1 cellular context compared by ENCODE assay signal in the genomic region with DNA sequence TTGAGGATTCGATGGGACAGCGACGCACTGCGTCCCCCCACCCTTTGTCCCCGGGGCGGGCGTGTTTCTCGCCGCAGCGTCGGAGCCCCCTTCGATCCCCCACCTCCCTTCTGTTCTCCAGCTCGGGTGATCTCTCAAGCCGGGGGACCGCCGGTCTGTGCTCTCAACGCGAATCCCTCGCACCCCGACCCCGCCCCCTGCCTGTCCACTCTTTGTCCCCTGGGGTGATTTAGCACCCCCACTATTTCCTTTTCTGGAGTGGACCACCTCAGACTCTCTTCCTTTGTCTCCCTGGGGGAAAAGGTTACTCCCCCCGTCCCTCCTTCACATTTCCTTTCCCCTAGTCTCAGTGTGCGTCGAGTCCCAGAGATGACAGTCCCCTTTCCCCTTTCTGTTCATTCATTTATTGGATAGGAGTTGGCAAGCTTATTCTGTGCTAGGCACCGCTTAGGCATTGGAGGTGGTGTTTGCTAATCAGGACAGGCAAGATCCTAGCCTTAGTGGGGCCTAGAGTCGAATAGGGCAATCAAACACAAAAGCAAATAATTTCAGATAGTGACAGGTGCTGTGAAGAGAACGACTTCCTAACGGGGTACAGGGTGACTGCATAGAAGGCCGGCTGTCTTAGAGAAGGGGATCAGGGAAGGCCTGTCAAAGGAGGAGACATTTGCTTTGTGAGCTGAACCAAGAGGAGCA.
A peak's percentile ranks its signal among the peaks of the same experiment; 100 is the strongest.
TF ChIP-seq lines count a peak whose summit lies in the region.

No MANE protein-coding gene starts in this region.

TF ChIP-seq in K562, 482 proteins besides CTCF, POLR2A, EP300 and RAD21 (continued from another document):
- TF ChIP-seq, protein P1, sequence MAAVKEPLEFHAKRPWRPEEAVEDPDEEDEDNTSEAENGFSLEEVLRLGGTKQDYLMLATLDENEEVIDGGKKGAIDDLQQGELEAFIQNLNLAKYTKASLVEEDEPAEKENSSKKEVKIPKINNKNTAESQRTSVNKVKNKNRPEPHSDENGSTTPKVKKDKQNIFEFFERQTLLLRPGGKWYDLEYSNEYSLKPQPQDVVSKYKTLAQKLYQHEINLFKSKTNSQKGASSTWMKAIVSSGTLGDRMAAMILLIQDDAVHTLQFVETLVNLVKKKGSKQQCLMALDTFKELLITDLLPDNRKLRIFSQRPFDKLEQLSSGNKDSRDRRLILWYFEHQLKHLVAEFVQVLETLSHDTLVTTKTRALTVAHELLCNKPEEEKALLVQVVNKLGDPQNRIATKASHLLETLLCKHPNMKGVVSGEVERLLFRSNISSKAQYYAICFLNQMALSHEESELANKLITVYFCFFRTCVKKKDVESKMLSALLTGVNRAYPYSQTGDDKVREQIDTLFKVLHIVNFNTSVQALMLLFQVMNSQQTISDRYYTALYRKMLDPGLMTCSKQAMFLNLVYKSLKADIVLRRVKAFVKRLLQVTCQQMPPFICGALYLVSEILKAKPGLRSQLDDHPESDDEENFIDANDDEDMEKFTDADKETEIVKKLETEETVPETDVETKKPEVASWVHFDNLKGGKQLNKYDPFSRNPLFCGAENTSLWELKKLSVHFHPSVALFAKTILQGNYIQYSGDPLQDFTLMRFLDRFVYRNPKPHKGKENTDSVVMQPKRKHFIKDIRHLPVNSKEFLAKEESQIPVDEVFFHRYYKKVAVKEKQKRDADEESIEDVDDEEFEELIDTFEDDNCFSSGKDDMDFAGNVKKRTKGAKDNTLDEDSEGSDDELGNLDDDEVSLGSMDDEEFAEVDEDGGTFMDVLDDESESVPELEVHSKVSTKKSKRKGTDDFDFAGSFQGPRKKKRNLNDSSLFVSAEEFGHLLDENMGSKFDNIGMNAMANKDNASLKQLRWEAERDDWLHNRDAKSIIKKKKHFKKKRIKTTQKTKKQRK (IDR thresholded peaks at IDR 0.05; ENCODE audit: borderline replicate concordance, low read depth, low read length) = no peak
- no peak for TF ChIP-seq FOXM1 (IDR thresholded peaks at IDR 0.05; ENCODE audit: low read depth)
- no peak for TF ChIP-seq FOXM1 (CRISPR knock-in tag; IDR thresholded peaks at IDR 0.05; ENCODE audit: low read depth)
- 0 out of 4 replicates have a peak, but pooled peaks of 1 of the 2 experiments have one; percentile 51 for TF ChIP-seq FOXA3 (CRISPR knock-in tag; conservative IDR thresholded peaks at IDR 0.05 in 1 of 2, IDR thresholded peaks at IDR 0.05 in 1 of 2)
- no peak for TF ChIP-seq USF2 (CRISPR knock-in tag; IDR thresholded peaks at IDR 0.05)
- no peak for TF ChIP-seq HNRNPUL1 (IDR thresholded peaks at IDR 0.05; ENCODE audit: low read length)
- TF ChIP-seq POLR2B (IDR thresholded peaks at IDR 0.05; ENCODE audit: low read depth, partially characterized antibody) = no peak
- no peak for TF ChIP-seq RBM14 (IDR thresholded peaks at IDR 0.05; ENCODE audit: borderline replicate concordance, insufficient read depth, low read depth, low read length)
- no peak for TF ChIP-seq MTA2 (IDR thresholded peaks at IDR 0.05; ENCODE audit: low read depth)
- TF ChIP-seq HLTF (IDR thresholded peaks at IDR 0.05) = 0 out of 2 replicates have a peak, but pooled peaks have one; percentile 58
- TF ChIP-seq AFF4 (CRISPR knock-in tag; IDR thresholded peaks at IDR 0.05) = 0 out of 2 replicates have a peak, but pooled peaks have one; percentile 11
- no peak for TF ChIP-seq HDGF (IDR thresholded peaks at IDR 0.05)
- no peak for TF ChIP-seq STAT5A (IDR thresholded peaks at IDR 0.05; ENCODE audit: borderline replicate concordance, low read length)
- no peak for TF ChIP-seq ZNF507 (tag; conservative IDR thresholded peaks at IDR 0.05)
- TF ChIP-seq HBP1 (CRISPR knock-in tag; IDR thresholded peaks at IDR 0.05) = no peak
- TF ChIP-seq ZKSCAN8 (CRISPR knock-in tag; IDR thresholded peaks at IDR 0.05) = no peak
- no peak for TF ChIP-seq RB1 (IDR thresholded peaks at IDR 0.05; ENCODE audit: low read depth)
- TF ChIP-seq TOE1 (IDR thresholded peaks at IDR 0.05; ENCODE audit: borderline replicate concordance) = no peak
- TF ChIP-seq TOE1 (CRISPR knock-in tag; IDR thresholded peaks at IDR 0.05; ENCODE audit: borderline replicate concordance, low read depth) = 0 out of 2 replicates have a peak, but pooled peaks have one; percentile 15
- 0 out of 2 replicates have a peak, but pooled peaks have one; percentile 29 for TF ChIP-seq ZNF609 (CRISPR knock-in tag; IDR thresholded peaks at IDR 0.05; ENCODE audit: borderline replicate concordance)
- no peak for TF ChIP-seq BDP1 (IDR thresholded peaks at IDR 0.05; ENCODE audit: insufficient read depth, insufficient read length)
- TF ChIP-seq, protein P2, sequence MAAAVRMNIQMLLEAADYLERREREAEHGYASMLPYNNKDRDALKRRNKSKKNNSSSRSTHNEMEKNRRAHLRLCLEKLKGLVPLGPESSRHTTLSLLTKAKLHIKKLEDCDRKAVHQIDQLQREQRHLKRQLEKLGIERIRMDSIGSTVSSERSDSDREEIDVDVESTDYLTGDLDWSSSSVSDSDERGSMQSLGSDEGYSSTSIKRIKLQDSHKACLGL (CRISPR knock-in tag; IDR thresholded peaks at IDR 0.05; ENCODE audit: borderline replicate concordance, poor library complexity, severe bottlenecking) = peak; percentile 9
- TF ChIP-seq ATF2 (CRISPR knock-in tag; IDR thresholded peaks at IDR 0.05) = no peak
- TF ChIP-seq NCOR1 (IDR thresholded peaks at IDR 0.05) = no peak
- 0 out of 2 replicates have a peak, but pooled peaks have one; percentile 54 for TF ChIP-seq ZBTB7A (IDR thresholded peaks at IDR 0.05; ENCODE audit: borderline replicate concordance, control insufficient read depth, low read depth, low read length)
- TF ChIP-seq, protein P3, sequence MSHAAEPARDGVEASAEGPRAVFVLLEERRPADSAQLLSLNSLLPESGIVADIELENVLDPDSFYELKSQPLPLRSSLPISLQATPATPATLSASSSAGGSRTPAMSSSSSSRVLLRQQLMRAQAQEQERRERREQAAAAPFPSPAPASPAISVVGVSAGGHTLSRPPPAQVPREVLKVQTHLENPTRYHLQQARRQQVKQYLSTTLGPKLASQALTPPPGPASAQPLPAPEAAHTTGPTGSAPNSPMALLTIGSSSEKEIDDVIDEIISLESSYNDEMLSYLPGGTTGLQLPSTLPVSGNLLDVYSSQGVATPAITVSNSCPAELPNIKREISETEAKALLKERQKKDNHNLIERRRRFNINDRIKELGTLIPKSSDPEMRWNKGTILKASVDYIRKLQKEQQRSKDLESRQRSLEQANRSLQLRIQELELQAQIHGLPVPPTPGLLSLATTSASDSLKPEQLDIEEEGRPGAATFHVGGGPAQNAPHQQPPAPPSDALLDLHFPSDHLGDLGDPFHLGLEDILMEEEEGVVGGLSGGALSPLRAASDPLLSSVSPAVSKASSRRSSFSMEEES (CRISPR knock-in tag; IDR thresholded peaks at IDR 0.05) = no peak
- no peak for TF ChIP-seq ESRRA (IDR thresholded peaks at IDR 0.05; ENCODE audit: borderline replicate concordance, low read depth)
- TF ChIP-seq RBBP5 (IDR thresholded peaks at IDR 0.05; ENCODE audit: borderline replicate concordance, insufficient read depth, low read length, poor library complexity, severe bottlenecking) = peak; percentile 7
- no peak for TF ChIP-seq PHF20 (IDR thresholded peaks at IDR 0.05; ENCODE audit: partially characterized antibody)
- TF ChIP-seq ZNF431 (CRISPR knock-in tag; IDR thresholded peaks at IDR 0.05) = 0 out of 2 replicates have a peak, but pooled peaks have one; percentile 4
- TF ChIP-seq NFIX (CRISPR knock-in tag; IDR thresholded peaks at IDR 0.05; ENCODE audit: low read depth) = no peak
- TF ChIP-seq PURB (CRISPR knock-in tag; IDR thresholded peaks at IDR 0.05; ENCODE audit: low read depth) = no peak
- TF ChIP-seq ZNF740 (CRISPR knock-in tag; IDR thresholded peaks at IDR 0.05) = peak; percentile 79; the same call in 1 of the 2 replicates
- peak in 1 of 2 experiments; percentile 50; a peak in 1 of 4 replicates for TF ChIP-seq ZNF740 (tag; IDR thresholded peaks at IDR 0.05)
TF ChIP-seq in K562: peak in this region for 21.
